Comparison of ENCODE assay signal across 11 cellular contexts in the genomic region with DNA sequence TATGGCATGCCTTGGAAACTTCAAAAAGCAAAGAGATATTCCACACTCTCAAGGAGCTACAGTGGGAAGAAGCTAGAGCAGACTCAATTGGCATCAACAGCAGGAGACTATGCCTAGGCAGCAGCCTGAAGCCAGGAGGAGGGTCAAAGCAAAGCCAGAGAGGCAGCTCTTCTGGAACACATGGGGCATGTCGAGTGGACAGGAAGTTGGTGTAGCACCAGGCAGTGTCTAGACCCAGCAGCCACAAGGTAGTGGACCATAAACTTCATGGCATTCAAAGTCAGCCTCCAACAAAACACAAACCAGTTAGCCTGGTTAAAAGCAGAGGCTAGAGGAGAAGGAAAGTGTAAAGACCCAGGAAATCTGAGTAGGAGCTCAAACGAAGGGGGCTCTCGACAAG.
DNase-seq lines count a peak whose midpoint lies in the region; ATAC-seq and TF ChIP-seq lines count a peak whose summit lies in the region.
"Had no signal": no experiment of that assay in that cellular context is flagged by ENCODE, and none has a peak within 500 bp of the region (broad histone marks: within the 10 kb centered on the region; RNA-seq: fewer than 3 reads in every experiment).

No MANE protein-coding gene starts in this region.

- no peaks in the 10 kb centered on the region for H3K9me3 ChIP-seq in Karpas-422 (ENCODE audit: low read length)

- no peaks in the 10 kb centered on the region for H4K20me1 ChIP-seq in Karpas-422 (ENCODE audit: insufficient read depth, low read depth, low read length)

- ATAC-seq in stimulated activated naive CD8-positive, alpha-beta T cell treated with anti-CD3 and anti-CD28 coated beads, Interleukin-15, amount 100 ng/mL, for 72 hours: peak; percentile 9
- ATAC-seq in stimulated activated naive CD8-positive, alpha-beta T cell treated with anti-CD3 and anti-CD28 coated beads, Interleukin-15, Interleukin-2, amounts not matched to agents 100 U/mL and 50 U/mL, for 24 hours: no peak
- peak; percentile 10 for ATAC-seq in HG02870 (IDR thresholded peaks at IDR 0.05; ENCODE audit: unreplicated experiment)

- no peak for DNase-seq in stimulated activated naive CD8-positive, alpha-beta T cell treated with anti-CD3 and anti-CD28 coated beads, Interleukin-15, amount 100 ng/mL, for 72 hours
- DNase-seq in stimulated activated naive CD8-positive, alpha-beta T cell treated with anti-CD3 and anti-CD28 coated beads, Interleukin-15, Interleukin-2, amounts not matched to agents 100 U/mL and 50 U/mL, for 24 hours: no peak
- DNase-seq in Karpas-422: peak; percentile 7
- DNase-seq in HEK293T (ENCODE audit: extremely low spot score): no peak
- no peak for DNase-seq in OCI-M1 (lab: John Stamatoyannopoulos, UW)
- DNase-seq in activated naive CD4-positive, alpha-beta T cell (lab: John Stamatoyannopoulos, UW): no peak
- no peak for DNase-seq in SW 1271 (lab: John Stamatoyannopoulos, UW)
- DNase-seq: head of caudate nucleus; NCI-H345; stimulated activated CD4-positive, alpha-beta T cell treated with anti-CD3 and anti-CD28 coated beads, Interleukin-4, amount 100 ng/mL, for 1 hour had no signal

- H3K36me3 ChIP-seq in Karpas-422 (ENCODE audit: insufficient read depth, low read length): no peaks in the 10 kb centered on the region

- peaks cover 17% of the 10 kb centered on the region for H3K27me3 Mint-ChIP-seq in stimulated activated naive CD8-positive, alpha-beta T cell treated with anti-CD3 and anti-CD28 coated beads, Interleukin-15, amount 100 ng/mL, for 72 hours

- no peak overlapping the region for H2AFZ ChIP-seq in Karpas-422 (ENCODE audit: low read length)

- H3K4me3 Mint-ChIP-seq in stimulated activated naive CD8-positive, alpha-beta T cell treated with anti-CD3 and anti-CD28 coated beads, Interleukin-15, amount 100 ng/mL, for 72 hours: no peak overlapping the region

- H3K4me1 Mint-ChIP-seq in stimulated activated naive CD8-positive, alpha-beta T cell treated with anti-CD3 and anti-CD28 coated beads, Interleukin-15, amount 100 ng/mL, for 72 hours: no peaks in the 10 kb centered on the region

- no peak overlapping the region for H3K27ac ChIP-seq in Karpas-422 (ENCODE audit: low read length)

- H3K9ac ChIP-seq in Karpas-422 (ENCODE audit: low read length): no peak overlapping the region

- H3K9me2 ChIP-seq in Karpas-422 (replicated peaks; ENCODE audit: insufficient read depth, low read length): no peaks in the 10 kb centered on the region

- no peaks in the 10 kb centered on the region for H3K4me1 ChIP-seq in Karpas-422 (ENCODE audit: low read length)

- no peaks in the 10 kb centered on the region for H3K27me3 ChIP-seq in Karpas-422 (ENCODE audit: low read length)

- POLR2A ChIA-PET in HEK293T (lab: Yijun Ruan, JAX): no interaction called here

- H3K4me3 ChIP-seq in Karpas-422 (ENCODE audit: low read length): no peak overlapping the region

- H3K79me2 ChIP-seq in Karpas-422 (ENCODE audit: low read length): no peaks in the 10 kb centered on the region

- CTCF ChIA-PET in HEK293T (lab: Yijun Ruan, JAX): no interaction called here

- no peaks in the 10 kb centered on the region for H3K9me3 Mint-ChIP-seq in stimulated activated naive CD8-positive, alpha-beta T cell treated with anti-CD3 and anti-CD28 coated beads, Interleukin-15, amount 100 ng/mL, for 72 hours

- no peak overlapping the region for H3K27ac Mint-ChIP-seq in stimulated activated naive CD8-positive, alpha-beta T cell treated with anti-CD3 and anti-CD28 coated beads, Interleukin-15, amount 100 ng/mL, for 72 hours

- H3K4me2 ChIP-seq in Karpas-422 (ENCODE audit: low read depth, low read length, poor library complexity, severe bottlenecking): no peak overlapping the region

TF ChIP-seq in HEK293T, 16 proteins besides CTCF, POLR2A, EP300 and RAD21:
- TF ChIP-seq SP1 (IDR thresholded peaks at IDR 0.05) (no peak), ZNF384 (IDR thresholded peaks at IDR 0.05) (no peak), LEF1 (IDR thresholded peaks at IDR 0.05; ENCODE audit: borderline replicate concordance) (no peak), FOXA1 (IDR thresholded peaks at IDR 0.05) (no peak)
- TF ChIP-seq, protein P1, sequence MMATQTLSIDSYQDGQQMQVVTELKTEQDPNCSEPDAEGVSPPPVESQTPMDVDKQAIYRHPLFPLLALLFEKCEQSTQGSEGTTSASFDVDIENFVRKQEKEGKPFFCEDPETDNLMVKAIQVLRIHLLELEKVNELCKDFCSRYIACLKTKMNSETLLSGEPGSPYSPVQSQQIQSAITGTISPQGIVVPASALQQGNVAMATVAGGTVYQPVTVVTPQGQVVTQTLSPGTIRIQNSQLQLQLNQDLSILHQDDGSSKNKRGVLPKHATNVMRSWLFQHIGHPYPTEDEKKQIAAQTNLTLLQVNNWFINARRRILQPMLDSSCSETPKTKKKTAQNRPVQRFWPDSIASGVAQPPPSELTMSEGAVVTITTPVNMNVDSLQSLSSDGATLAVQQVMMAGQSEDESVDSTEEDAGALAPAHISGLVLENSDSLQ (IDR thresholded peaks at IDR 0.05): no peak
